Comparison of ENCODE assay signal across 9 cellular contexts in the genomic region with DNA sequence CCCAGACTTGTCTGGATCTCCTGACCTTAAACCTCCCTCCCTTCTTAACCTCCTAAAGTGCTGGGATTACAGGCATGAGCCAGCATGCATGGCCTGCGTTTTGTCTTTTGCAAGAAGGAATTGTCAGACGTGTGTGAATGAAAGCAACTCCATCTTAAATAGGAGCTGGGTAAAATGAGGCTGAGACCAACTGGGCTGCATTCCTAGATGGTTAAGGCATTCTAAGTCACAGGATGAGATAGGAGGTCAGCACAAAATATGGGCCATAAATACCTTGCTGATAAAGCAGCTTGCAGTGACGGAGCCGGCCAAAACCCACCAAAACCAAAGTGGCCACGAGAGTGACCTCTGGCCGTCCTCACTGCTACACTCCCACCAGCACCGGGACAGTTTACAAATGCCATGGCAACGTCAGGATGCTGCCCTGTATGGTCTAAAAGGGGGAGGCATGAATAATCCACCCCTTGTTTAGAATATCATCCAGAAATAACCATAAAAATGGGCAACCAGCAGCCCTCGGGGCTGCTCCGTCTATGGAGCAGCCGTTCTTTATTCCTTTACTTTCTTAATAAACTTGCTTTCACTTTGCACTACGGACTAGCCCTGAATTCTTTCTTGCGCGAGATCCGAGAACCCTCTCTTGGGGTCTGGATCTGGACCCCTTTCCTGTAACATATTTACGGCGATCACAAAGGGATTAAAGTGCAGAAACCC. TPM values are rescaled to one million over a fixed set of nuclear protein-coding genes. Genes with fewer than 3 reads are reported as not detected.
DNase-seq lines count a peak whose midpoint lies in the region; ATAC-seq and TF ChIP-seq lines count a peak whose summit lies in the region.
"Had no signal": no experiment of that assay in that cellular context is flagged by ENCODE, and none has a peak within 500 bp of the region (broad histone marks: within the 10 kb centered on the region; RNA-seq: fewer than 3 reads in every experiment).

No MANE protein-coding gene starts in this region.

- H3K27me3 Mint-ChIP-seq in CD8-positive, alpha-beta T cell (ENCODE audit: low read depth), result peaks cover 16% of the 10 kb centered on the region

- no peak overlapping the region for H3K4me3 ChIP-seq in CD8-positive, alpha-beta T cell (ENCODE audit: low read depth, low read length)
- H3K4me3 ChIP-seq in Panc1 (ENCODE audit: low read depth in 2 of 2, low read length in 2 of 2) (peak overlapping the region; percentile 41 to 66), foreskin fibroblast (ENCODE audit: low read depth in 1 of 2, low read length in 2 of 2) (peak overlapping the region; percentile 38 to 54), rectal smooth muscle tissue (ENCODE audit: low read length) (peak overlapping the region; percentile 72)

- H3K27me3 ChIP-seq in CD8-positive, alpha-beta T cell (ENCODE audit: insufficient read depth, low read length), result no peaks in the 10 kb centered on the region
- no peaks in the 10 kb centered on the region for H3K27me3 ChIP-seq in Panc1 (ENCODE audit: control insufficient read depth, insufficient read depth, low read length)
- H3K27me3 ChIP-seq in rectal smooth muscle tissue (ENCODE audit: control insufficient read depth, insufficient read depth, low read length), result no peaks in the 10 kb centered on the region

- no TSS peak for BruUV-seq in Panc1 (replicated peaks; lab: Mats Ljungman, UMichigan)

- no peaks in the 10 kb centered on the region for H3K4me1 Mint-ChIP-seq in CD8-positive, alpha-beta T cell (ENCODE audit: low read depth)
- H3K4me1 Mint-ChIP-seq: activated CD8-positive, alpha-beta memory T cell treated with anti-CD3 and anti-CD28 coated beads, Interleukin-2, amount 10 ng/mL, durations not matched to agents 7 days and 5 days had no signal

- TF ChIP-seq CTCF in CD8-positive, alpha-beta T cell (IDR thresholded peaks at IDR 0.05), result no peak
- TF ChIP-seq CTCF in Panc1 (IDR thresholded peaks at IDR 0.05) (no peak), foreskin fibroblast (IDR thresholded peaks at IDR 0.05; ENCODE audit: low read depth, low read length) (no peak)

- no peaks in the 10 kb centered on the region for H3K4me1 ChIP-seq in CD8-positive, alpha-beta T cell (ENCODE audit: insufficient read depth, low read length)
- H3K4me1 ChIP-seq in Panc1 (ENCODE audit: control insufficient read depth, insufficient read depth, low read length) (peaks cover 38% of the 10 kb centered on the region), rectal smooth muscle tissue (ENCODE audit: control insufficient read depth, insufficient read depth, low read length) (no peaks in the 10 kb centered on the region)

- H3K9ac ChIP-seq in rectal smooth muscle tissue (ENCODE audit: low read length), result peak overlapping the region; percentile 38

- in situ Hi-C loops in Panc1 (cut with HindIII; ENCODE audit: low pct_unique_long_range_greater_than_20kb, low sequenced_read_pairs), result no loop called here

- intact Hi-C loops in CD8-positive, alpha-beta T cell (cut with DNase I, micrococcal nuclease), result no loop called here
- intact Hi-C loops in Panc1 (cut with micrococcal nuclease; ENCODE audit: unreplicated experiment), result no loop called here

- no peaks in the 10 kb centered on the region for H3K36me3 Mint-ChIP-seq in CD8-positive, alpha-beta T cell
- H3K36me3 Mint-ChIP-seq: activated CD8-positive, alpha-beta memory T cell treated with anti-CD3 and anti-CD28 coated beads, Interleukin-2, amount 10 ng/mL, durations not matched to agents 7 days and 5 days had no signal

- H3K9me3 Mint-ChIP-seq in CD8-positive, alpha-beta T cell, result no peaks in the 10 kb centered on the region

- CTCF ChIA-PET in CD8-positive, alpha-beta T cell (lab: Charles Lee), result interaction anchor here (1.0 kb wide), 1 partner anchor 26 kb away, joined by 3 read pairs; no protein-coding TSS in a partner anchor
- CTCF ChIA-PET in Panc1 (lab: Charles Lee), result no interaction called here

- H3K9me3 ChIP-seq in CD8-positive, alpha-beta T cell (ENCODE audit: low read length), result no peaks in the 10 kb centered on the region
- H3K9me3 ChIP-seq in Panc1 (ENCODE audit: control insufficient read depth, insufficient read depth, low read depth, low read length), result no peaks in the 10 kb centered on the region

- no peak overlapping the region for H3K27ac ChIP-seq in CD8-positive, alpha-beta T cell (ENCODE audit: low read depth, low read length)
- H3K27ac ChIP-seq in Panc1 (ENCODE audit: low read length), result peak overlapping the region; percentile 80
- peak overlapping the region; percentile 67 for H3K27ac ChIP-seq in rectal smooth muscle tissue (ENCODE audit: low read depth, low read length)

- DNase-seq in CD8-positive, alpha-beta T cell, result no peak
- no peak for DNase-seq in Panc1 (ENCODE audit: low read depth, low spot score)
- no peak for DNase-seq in foreskin fibroblast
- DNase-seq in GF-D8 (lab: John Stamatoyannopoulos, UW), result no peak
- no peak for DNase-seq in NCI-H146 treated with DMSO at 0.1 percent for 48 hours (lab: John Stamatoyannopoulos, UW; ENCODE audit: unreplicated experiment)
- DNase-seq in midbrain (lab: John Stamatoyannopoulos, UW), result no peak
- DNase-seq: activated CD8-positive, alpha-beta memory T cell treated with anti-CD3 and anti-CD28 coated beads, Interleukin-2, amount 10 ng/mL, durations not matched to agents 7 days and 5 days had no signal

- H3K27ac Mint-ChIP-seq in CD8-positive, alpha-beta T cell, result no peak overlapping the region
- H3K27ac Mint-ChIP-seq: activated CD8-positive, alpha-beta memory T cell treated with anti-CD3 and anti-CD28 coated beads, Interleukin-2, amount 10 ng/mL, durations not matched to agents 7 days and 5 days had no signal

- no peaks in the 10 kb centered on the region for H3K36me3 ChIP-seq in CD8-positive, alpha-beta T cell (ENCODE audit: insufficient read depth, low read length)
- H3K36me3 ChIP-seq in Panc1 (ENCODE audit: control insufficient read depth, insufficient read depth, low read length) (no peaks in the 10 kb centered on the region), rectal smooth muscle tissue (ENCODE audit: control insufficient read depth, insufficient read depth, low read length) (no peaks in the 10 kb centered on the region)

- POLR2A ChIA-PET in CD8-positive, alpha-beta T cell (lab: Charles Lee), result interaction anchor here (0.6 kb wide), 1 partner anchor 26 kb away, joined by 3 read pairs; no protein-coding TSS in a partner anchor
- POLR2A ChIA-PET in Panc1 (lab: Charles Lee), result interaction anchor here (0.5 to 0.6 kb wide), 2 partner anchors 45 to 439 kb away, joined by 5 read pairs; no protein-coding TSS in a partner anchor

- no peak for ATAC-seq in CD8-positive, alpha-beta T cell
- ATAC-seq in Panc1 (peak; percentile 23), HG03565 (IDR thresholded peaks at IDR 0.05; ENCODE audit: unreplicated experiment) (no peak)
- ATAC-seq: activated CD8-positive, alpha-beta memory T cell treated with anti-CD3 and anti-CD28 coated beads, Interleukin-2, amount 10 ng/mL, durations not matched to agents 7 days and 5 days had no signal

- H3K4me3 Mint-ChIP-seq in CD8-positive, alpha-beta T cell, result peak overlapping the region; percentile 40
- H3K4me3 Mint-ChIP-seq: activated CD8-positive, alpha-beta memory T cell treated with anti-CD3 and anti-CD28 coated beads, Interleukin-2, amount 10 ng/mL, durations not matched to agents 7 days and 5 days had no signal

RNA-seq across cellular contexts. Expression of gene SDK1, which starts 41.2 kb away (rescaled TPM):
- total RNA-seq in CD8-positive, alpha-beta T cell, result under 1 TPM; 0.24 to 0.36 TPM
- 47.4 TPM for total RNA-seq in Panc1 (2021; ENCODE audit: unreplicated experiment)
- polyA plus RNA-seq in Panc1 (2012; ENCODE audit: insufficient read length), result 67.8 TPM

Comparison
In these comparisons a context has a peak if more than half of its experiments do, and no peak if none do; other contexts are left out.
1. RNA of gene SDK1, which starts 41.2 kb away (total RNA-seq): 47.4 TPM in Panc1 (single experiment); 0.24 to 0.36 TPM in CD8-positive, alpha-beta T cell; every median in the first group is over 10 times any median in the second.